ENCODE assay signal across 1 cellular context in genomic region chrX:153782324-153782723, GRCh38.
TF ChIP-seq lines count a peak whose summit lies in the region.

No MANE protein-coding gene starts in this region.

TF ChIP-seq in HEK293, 187 proteins besides CTCF, POLR2A, EP300 and RAD21 (continued from another document):
- TF ChIP-seq ZNF645 (tag by site-specific recombination; IDR thresholded peaks at IDR 0.05) = no peak
- no peak for TF ChIP-seq ZNF354C (tag by site-specific recombination; IDR thresholded peaks at IDR 0.05; ENCODE audit: borderline replicate concordance, low read depth)
- TF ChIP-seq ZBTB10 (tag by site-specific recombination; IDR thresholded peaks at IDR 0.05) = no peak
- no peak for TF ChIP-seq ZNF664 (tag by site-specific recombination; IDR thresholded peaks at IDR 0.05)
- no peak for TF ChIP-seq ZNF280C (tag by site-specific recombination; IDR thresholded peaks at IDR 0.05)
- no peak for TF ChIP-seq AEBP2 (tag by site-specific recombination; IDR thresholded peaks at IDR 0.05; ENCODE audit: borderline replicate concordance)
- TF ChIP-seq ZNF175 (tag by site-specific recombination; IDR thresholded peaks at IDR 0.05) = no peak
- TF ChIP-seq ZNF654 (tag by site-specific recombination; IDR thresholded peaks at IDR 0.05; ENCODE audit: low read depth) = no peak
